Comparison of ENCODE assay signal across 10 cellular contexts in the genomic region with DNA sequence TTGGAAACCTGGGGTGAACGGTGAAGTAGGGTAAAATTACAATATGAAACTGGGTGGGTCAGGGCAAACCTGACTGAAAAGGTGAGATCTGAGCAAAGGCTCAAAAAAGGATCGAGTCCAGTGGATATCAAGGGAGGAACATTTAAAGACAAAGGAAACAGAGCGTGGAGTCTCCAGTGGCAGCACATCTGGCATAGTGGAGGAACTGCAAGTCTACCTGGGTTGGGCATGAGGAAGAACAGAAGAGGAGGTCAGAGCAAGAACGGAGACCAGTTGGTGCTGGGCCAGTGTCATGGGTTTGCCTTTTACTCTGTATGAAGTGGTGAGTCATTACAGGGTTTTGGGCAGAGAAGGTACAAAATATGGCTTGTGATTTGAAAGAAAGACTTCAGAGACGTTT.
DNase-seq lines count a peak whose midpoint lies in the region; ATAC-seq and TF ChIP-seq lines count a peak whose summit lies in the region.
"Had no signal": no experiment of that assay in that cellular context is flagged by ENCODE, and none has a peak within 500 bp of the region (broad histone marks: within the 10 kb centered on the region; RNA-seq: fewer than 3 reads in every experiment).

No MANE protein-coding gene starts in this region.

- intact Hi-C loops in lower lobe of right lung (cut with DNase I): no loop called here

- H3K4me3 ChIP-seq in brain microvascular endothelial cell (ENCODE audit: low read depth, low read length) (no peak overlapping the region), lower lobe of right lung (no peak overlapping the region)

- in situ Hi-C loops in brain microvascular endothelial cell (cut with HindIII; ENCODE audit: low pct_ligation_motif_present, low sequenced_read_pairs): no loop called here

- TF ChIP-seq CTCF in brain microvascular endothelial cell (IDR thresholded peaks at IDR 0.05; ENCODE audit: low read depth, low read length, missing control alignments): no peak
- no peak for TF ChIP-seq CTCF in lower lobe of right lung (IDR thresholded peaks at IDR 0.05)

- ATAC-seq in lower lobe of right lung (no peak), HG03457 (IDR thresholded peaks at IDR 0.05; ENCODE audit: unreplicated experiment) (no peak), GM21723 (IDR thresholded peaks at IDR 0.05; ENCODE audit: unreplicated experiment) (no peak)

- peaks cover 38% of the 10 kb centered on the region for H3K4me1 ChIP-seq in lower lobe of right lung

- H3K36me3 ChIP-seq in brain microvascular endothelial cell (replicated peaks) (no peaks in the 10 kb centered on the region), lower lobe of right lung (no peaks in the 10 kb centered on the region)

- H3K27me3 ChIP-seq in brain microvascular endothelial cell (replicated peaks): no peaks in the 10 kb centered on the region
- no peaks in the 10 kb centered on the region for H3K27me3 ChIP-seq in lower lobe of right lung (ENCODE audit: low read depth)

- no peaks in the 10 kb centered on the region for H3K9me3 ChIP-seq in lower lobe of right lung

- DNase-seq in CD1c-positive myeloid dendritic cell (ENCODE audit: extremely low spot score): peak; percentile 48
- peak; percentile 3 for DNase-seq in LoVo (ENCODE audit: low spot score)
- DNase-seq in brain microvascular endothelial cell: peak; percentile 42
- DNase-seq in lower lobe of right lung: no peak
- DNase-seq in midbrain (lab: John Stamatoyannopoulos, UW): no peak
- no peak for DNase-seq in DMS153 (lab: John Stamatoyannopoulos, UW)
- DNase-seq: NCI-H526 had no signal

- H3K27ac ChIP-seq in brain microvascular endothelial cell: peak overlapping the region; percentile 99
- H3K27ac ChIP-seq in lower lobe of right lung: peak overlapping the region; percentile 76
- H3K27ac ChIP-seq: VCaP had no signal

Comparison
In these comparisons a context has a peak if more than half of its experiments do, and no peak if none do; other contexts are left out.
1. DNase-seq: peak in CD1c-positive myeloid dendritic cell (single experiment), LoVo (single experiment) and brain microvascular endothelial cell (single experiment); none in lower lobe of right lung (single experiment), midbrain (single experiment) and DMS153 (single experiment).